Comparison of ENCODE assay signal across 12 cellular contexts in genomic region chr9:132486706-132487350, GRCh38.
A peak's percentile ranks its signal among the peaks of the same experiment; 100 is the strongest.
DNase-seq lines count a peak whose midpoint lies in the region; ATAC-seq and TF ChIP-seq lines count a peak whose summit lies in the region.
"Had no signal": no experiment of that assay in that cellular context is flagged by ENCODE, and none has a peak within 500 bp of the region (broad histone marks: within the 10 kb centered on the region; RNA-seq: fewer than 3 reads in every experiment).

No MANE protein-coding gene starts in this region.

- H3K9ac ChIP-seq in DND-41 (ENCODE audit: low read depth, low read length) = no peak overlapping the region

- no peaks in the 10 kb centered on the region for H3K9me3 Mint-ChIP-seq in activated naive CD4-positive, alpha-beta T cell treated with anti-CD3 and anti-CD28 coated beads, Interleukin-2, amount 50 U/mL, for 24 hours
- H3K9me3 Mint-ChIP-seq: HFFc6, IgD-negative memory B cell had no signal

- H3K4me3 ChIP-seq in DND-41 (ENCODE audit: low read depth in 1 of 2, low read length in 2 of 2) (no peak overlapping the region), lower leg skin (ENCODE audit: low read depth, poor library complexity, severe bottlenecking) (no peak overlapping the region), vagina (no peak overlapping the region)
- H3K4me3 ChIP-seq: left ventricle myocardium inferior had no signal

- H3K27ac ChIP-seq in DND-41 (ENCODE audit: low read length) (no peak overlapping the region), vagina (no peak overlapping the region)
- H3K27ac ChIP-seq: epithelial cell of prostate, left ventricle myocardium inferior had no signal

- H3K36me3 ChIP-seq in DND-41 (ENCODE audit: insufficient read depth, low read length) (no peaks in the 10 kb centered on the region), vagina (no peaks in the 10 kb centered on the region)
- H3K36me3 ChIP-seq: left ventricle myocardium inferior had no signal

- H3K4me1 ChIP-seq in DND-41 (ENCODE audit: insufficient read depth, low read length) (peaks cover 20% of the 10 kb centered on the region), vagina (no peaks in the 10 kb centered on the region)
- H3K4me1 ChIP-seq: left ventricle myocardium inferior had no signal

- 29 to 31% methylated on average over 32 of the region's 32 CpGs for WGBS in lower leg skin, 2 donors

- DNase-seq in DND-41 = peak; percentile 12
- DNase-seq in activated CD4-positive, alpha-beta T cell treated with anti-CD3 and anti-CD28 coated beads for 24 hours (ENCODE audit: low read depth in 2 of 2) = peak; percentile 7 to 28
- peak; percentile 52 to 59 for DNase-seq in stimulated activated CD4-positive, alpha-beta T cell treated with anti-CD3 and anti-CD28 coated beads, Interleukin-2, amount 100 ng/mL, for 24 hours
- DNase-seq in lower leg skin (ENCODE audit: low spot score in 2 of 2) = no peak
- no peak for DNase-seq in vagina (ENCODE audit: extremely low spot score in 2 of 2)
- no peak for DNase-seq in NCI-H345 treated with DMSO at 0.1 percent for 48 hours (lab: John Stamatoyannopoulos, UW; ENCODE audit: unreplicated experiment)
- DNase-seq in occipital lobe (lab: John Stamatoyannopoulos, UW) = no peak
- DNase-seq: HFFc6, left ventricle myocardium inferior had no signal

- H3K9me3 ChIP-seq in DND-41 (ENCODE audit: insufficient read depth, low read length, severe bottlenecking) (no peaks in the 10 kb centered on the region), vagina (no peaks in the 10 kb centered on the region)
- H3K9me3 ChIP-seq: left ventricle myocardium inferior had no signal

- H3K27me3 ChIP-seq in DND-41 (ENCODE audit: insufficient read depth, low read length, poor library complexity) = peaks cover 4% of the 10 kb centered on the region
- H3K27me3 ChIP-seq in vagina = no peaks in the 10 kb centered on the region

- no peaks in the 10 kb centered on the region for H3K36me3 Mint-ChIP-seq in activated naive CD4-positive, alpha-beta T cell treated with anti-CD3 and anti-CD28 coated beads, Interleukin-2, amount 50 U/mL, for 24 hours
- H3K36me3 Mint-ChIP-seq: IgD-negative memory B cell had no signal

- peak overlapping the region; percentile 76 for H3K4me3 Mint-ChIP-seq in activated naive CD4-positive, alpha-beta T cell treated with anti-CD3 and anti-CD28 coated beads, Interleukin-2, amount 50 U/mL, for 24 hours
- H3K4me3 Mint-ChIP-seq: HFFc6 had no signal

- no peak overlapping the region for H3K4me2 ChIP-seq in DND-41 (ENCODE audit: insufficient read depth, low read length)

- no peaks in the 10 kb centered on the region for H3K79me2 ChIP-seq in DND-41 (ENCODE audit: insufficient read depth, low read length)

- peaks cover 27% of the 10 kb centered on the region for H3K27me3 Mint-ChIP-seq in activated naive CD4-positive, alpha-beta T cell treated with anti-CD3 and anti-CD28 coated beads, Interleukin-2, amount 50 U/mL, for 24 hours

- ATAC-seq in DND-41 (ENCODE audit: insufficient read depth, low read depth) = peak; percentile 50

- TF ChIP-seq POLR2A in lower leg skin (IDR thresholded peaks at IDR 0.05) (no peak), vagina (IDR thresholded peaks at IDR 0.05) (no peak)

- peaks cover 29% of the 10 kb centered on the region for H3K4me1 Mint-ChIP-seq in activated naive CD4-positive, alpha-beta T cell treated with anti-CD3 and anti-CD28 coated beads, Interleukin-2, amount 50 U/mL, for 24 hours

- intact Hi-C loops in lower leg skin (cut with DNase I; ENCODE audit: low total_unique reads) (no loop called here), vagina (cut with DNase I) (no loop called here)

- TF ChIP-seq CTCF in DND-41 (IDR thresholded peaks at IDR 0.05; ENCODE audit: borderline replicate concordance, extremely low read depth, low read length, poor library complexity, severe bottlenecking) = no peak
- TF ChIP-seq CTCF in lower leg skin (IDR thresholded peaks at IDR 0.05) = no peak
- TF ChIP-seq CTCF in vagina (IDR thresholded peaks at IDR 0.05) = no peak

- H2AFZ ChIP-seq in DND-41 (ENCODE audit: low read depth, low read length) = no peak overlapping the region

- H3K27ac Mint-ChIP-seq in activated naive CD4-positive, alpha-beta T cell treated with anti-CD3 and anti-CD28 coated beads, Interleukin-2, amount 50 U/mL, for 24 hours = peak overlapping the region; percentile 55
- H3K27ac Mint-ChIP-seq: HFFc6 had no signal

- no peaks in the 10 kb centered on the region; the same call in 1 of the 2 replicates for H4K20me1 ChIP-seq in DND-41 (ENCODE audit: insufficient read depth, low read length)

Comparison
In these comparisons a context has a peak if more than half of its experiments do, and no peak if none do; other contexts are left out.
1. DNase-seq: peak in DND-41 (single experiment), activated CD4-positive, alpha-beta T cell treated with anti-CD3 and anti-CD28 coated beads for 24 hours (2 of 2) and stimulated activated CD4-positive, alpha-beta T cell treated with anti-CD3 and anti-CD28 coated beads, Interleukin-2, amount 100 ng/mL, for 24 hours (2 of 2); none in lower leg skin (0 of 2), vagina (0 of 2), NCI-H345 treated with DMSO at 0.1 percent for 48 hours (single experiment) and occipital lobe (single experiment).